Comparison of ENCODE assay signal across 8 cellular contexts in genomic region chr1:160070243-160071163, GRCh38. TPM values are rescaled to one million over a fixed set of nuclear protein-coding genes. Genes with fewer than 3 reads are reported as not detected.
DNase-seq lines count a peak whose midpoint lies in the region; ATAC-seq and TF ChIP-seq lines count a peak whose summit lies in the region.

No MANE protein-coding gene starts in this region.

- peaks cover 26 to 51% of the 10 kb centered on the region in 2 donors for H3K27me3 Mint-ChIP-seq in CD4-positive, alpha-beta memory T cell
- peaks cover 59% of the 10 kb centered on the region for H3K27me3 Mint-ChIP-seq in HFFc6 (ENCODE audit: insufficient read depth)
- H3K27me3 Mint-ChIP-seq in neural crest cell (ENCODE audit: low read depth), result peaks cover 75% of the 10 kb centered on the region
- peaks cover 57% of the 10 kb centered on the region for H3K27me3 Mint-ChIP-seq in stimulated activated naive CD8-positive, alpha-beta T cell treated with anti-CD3 and anti-CD28 coated beads, Interleukin-15, amount 100 ng/mL, for 72 hours

- 1 to 2% methylated on average over 17 to 23 of the region's 46 CpGs for WGBS in gastroesophageal sphincter (ENCODE audit: low coverage in 1 of 2), 2 donors

- no peaks in the 10 kb centered on the region for H3K36me3 ChIP-seq in CD4-positive, alpha-beta memory T cell (ENCODE audit: insufficient read depth, low read length)
- H3K36me3 ChIP-seq in gastroesophageal sphincter, result no peaks in the 10 kb centered on the region

- H3K4me3 ChIP-seq in CD4-positive, alpha-beta memory T cell (ENCODE audit: low read length in 2 of 2), result peak overlapping the region in 1 of 2 donors; percentile 60
- H3K4me3 ChIP-seq in gastroesophageal sphincter, result peak overlapping the region; percentile 24 to 58

- POLR2A ChIA-PET in CD4-positive, alpha-beta memory T cell (lab: Charles Lee; ENCODE audit: partially characterized antibody), result no interaction called here

- H3K36me3 Mint-ChIP-seq in CD4-positive, alpha-beta memory T cell, result peaks cover 0 to 6% of the 10 kb centered on the region in 2 donors
- H3K36me3 Mint-ChIP-seq in HFFc6 (ENCODE audit: low read depth) (no peaks in the 10 kb centered on the region), neural crest cell (ENCODE audit: low read depth) (no peaks in the 10 kb centered on the region)

- H3K27ac Mint-ChIP-seq in CD4-positive, alpha-beta memory T cell, result peak overlapping the region in 5 of 7 donors; percentile 53 to 86 (median 60)
- H3K27ac Mint-ChIP-seq in HFFc6 (no peak overlapping the region), neural crest cell (ENCODE audit: unreplicated experiment) (no peak overlapping the region)
- no peak overlapping the region for H3K27ac Mint-ChIP-seq in stimulated activated naive CD8-positive, alpha-beta T cell treated with anti-CD3 and anti-CD28 coated beads, Interleukin-15, amount 100 ng/mL, for 72 hours

- H3K9me3 Mint-ChIP-seq in CD4-positive, alpha-beta memory T cell, result peaks cover 0 to 2% (median 0%) of the 10 kb centered on the region in 8 donors
- no peaks in the 10 kb centered on the region for H3K9me3 Mint-ChIP-seq in HFFc6
- no peaks in the 10 kb centered on the region for H3K9me3 Mint-ChIP-seq in neural crest cell
- H3K9me3 Mint-ChIP-seq in stimulated activated naive CD8-positive, alpha-beta T cell treated with anti-CD3 and anti-CD28 coated beads, Interleukin-15, amount 100 ng/mL, for 72 hours, result no peaks in the 10 kb centered on the region

- H3K4me3 Mint-ChIP-seq in CD4-positive, alpha-beta memory T cell, result peak overlapping the region; percentile 85 to 97 (median 92)
- peak overlapping the region; percentile 84 for H3K4me3 Mint-ChIP-seq in HFFc6
- peak overlapping the region; percentile 87 for H3K4me3 Mint-ChIP-seq in neural crest cell
- peak overlapping the region; percentile 84 to 93 for H3K4me3 Mint-ChIP-seq in stimulated activated naive CD8-positive, alpha-beta T cell treated with anti-CD3 and anti-CD28 coated beads, Interleukin-15, amount 100 ng/mL, for 72 hours

- no peak for TF ChIP-seq EP300 in gastroesophageal sphincter (IDR thresholded peaks at IDR 0.05)

- peaks cover 15% of the 10 kb centered on the region for H3K4me1 ChIP-seq in CD4-positive, alpha-beta memory T cell (ENCODE audit: insufficient read depth, low read length)
- peaks cover 0 to 16% (median 0%) of the 10 kb centered on the region in 3 donors for H3K4me1 ChIP-seq in gastroesophageal sphincter

- peaks cover 20% of the 10 kb centered on the region for H3K27me3 ChIP-seq in CD4-positive, alpha-beta memory T cell (ENCODE audit: insufficient read depth, low read length)
- H3K27me3 ChIP-seq in gastroesophageal sphincter, result peaks cover 33% of the 10 kb centered on the region

- TF ChIP-seq CTCF in HFFc6 (IDR thresholded peaks at IDR 0.05) (no peak), gastroesophageal sphincter (IDR thresholded peaks at IDR 0.05) (no peak), neural crest cell (conservative IDR thresholded peaks at IDR 0.05) (no peak)

- no peak for TF ChIP-seq POLR2A in gastroesophageal sphincter (IDR thresholded peaks at IDR 0.05)

- peak; percentile 47 to 68 (median 51) for DNase-seq in CD4-positive, alpha-beta memory T cell
- DNase-seq in HFFc6 (peak; percentile 19), RPMI7951 (ENCODE audit: low read depth) (peak; percentile 62), neural crest cell (ENCODE audit: low read depth, low spot score) (peak; percentile 74)
- peak; percentile 64 for DNase-seq in activated gamma-delta T cell treated with anti-CD3 and anti-CD28 coated beads, Interleukin-2, amount 50 U/mL, for 16 hours (ENCODE audit: low read depth)
- DNase-seq in stimulated activated naive CD8-positive, alpha-beta T cell treated with anti-CD3 and anti-CD28 coated beads, Interleukin-15, amount 100 ng/mL, for 72 hours, result peak; percentile 51 to 62

- intact Hi-C loops in CD4-positive, alpha-beta memory T cell (cut with micrococcal nuclease), result no loop called here

- no peaks in the 10 kb centered on the region for H3K9me3 ChIP-seq in CD4-positive, alpha-beta memory T cell (ENCODE audit: control insufficient read depth in 1 of 2, low read length in 2 of 2)
- no peaks in the 10 kb centered on the region for H3K9me3 ChIP-seq in gastroesophageal sphincter

- CTCF ChIA-PET in CD4-positive, alpha-beta memory T cell (lab: Charles Lee; ENCODE audit: partially characterized antibody), result interaction anchor here (0.9 to 4.1 kb wide), 5 partner anchors 8 to 25 kb away, joined by 3 to 18 read pairs (median 8); partner anchors contain the start of gene KCNJ9

- ATAC-seq in gastroesophageal sphincter (peak; percentile 96), GM21786 (IDR thresholded peaks at IDR 0.05; ENCODE audit: unreplicated experiment) (no peak)
- peak; percentile 84 for ATAC-seq in stimulated activated naive CD8-positive, alpha-beta T cell treated with anti-CD3 and anti-CD28 coated beads, Interleukin-15, amount 100 ng/mL, for 72 hours

- H3K4me1 Mint-ChIP-seq in CD4-positive, alpha-beta memory T cell, result peaks cover 6 to 12% (median 9%) of the 10 kb centered on the region in 4 donors
- H3K4me1 Mint-ChIP-seq in HFFc6 (ENCODE audit: low read depth), result peaks cover 6% of the 10 kb centered on the region; the same call in 1 of the 2 replicates
- H3K4me1 Mint-ChIP-seq in neural crest cell, result peaks cover 28% of the 10 kb centered on the region
- H3K4me1 Mint-ChIP-seq in stimulated activated naive CD8-positive, alpha-beta T cell treated with anti-CD3 and anti-CD28 coated beads, Interleukin-15, amount 100 ng/mL, for 72 hours, result peaks cover 15% of the 10 kb centered on the region

- H3K27ac ChIP-seq in CD4-positive, alpha-beta memory T cell (ENCODE audit: low read depth, low read length), result no peak overlapping the region
- H3K27ac ChIP-seq in gastroesophageal sphincter, result peak overlapping the region in 1 of 4 donors; percentile 30

RNA-seq across cellular contexts. Expression of gene KCNJ10, which starts 0.5 kb away (rescaled TPM):
- not detected for total RNA-seq in CD4-positive, alpha-beta memory T cell
- under 1 TPM in 1 of 2 donors, not detected in 1; 0.08 TPM for polyA plus RNA-seq in CD4-positive, alpha-beta memory T cell
- not detected for total RNA-seq in HFFc6 (2021; fragmentation: NEBNext Ultra II Directional; extraction: Animal tissue kit (Norgen Biotek cat#: 25700))
- total RNA-seq in RPMI7951 (2014; rRNA removed; shearing (Covaris generic)), result 0.10 and 0.12 TPM in 2 replicates
- not detected for total RNA-seq in gastroesophageal sphincter
- total RNA-seq in neural crest cell, result 0.47 and 0.73 TPM in 2 replicates

RNA-seq across cellular contexts. Expression of gene KCNJ9, which starts 10.8 kb away (rescaled TPM):
- total RNA-seq in CD4-positive, alpha-beta memory T cell, result not detected
- polyA plus RNA-seq in CD4-positive, alpha-beta memory T cell, result not detected
- total RNA-seq in HFFc6 (2021; fragmentation: NEBNext Ultra II Directional; extraction: Animal tissue kit (Norgen Biotek cat#: 25700)), result not detected
- total RNA-seq in RPMI7951 (2014; rRNA removed; shearing (Covaris generic)), result not detected in 2 replicates
- not detected for total RNA-seq in gastroesophageal sphincter
- 0.11 and 0.19 TPM in 2 replicates for total RNA-seq in neural crest cell

RNA-seq across cellular contexts. Expression of gene IGSF8, which starts 27.9 kb away (rescaled TPM):
- 10 to 100 TPM; 48.8 to 51.2 TPM for total RNA-seq in CD4-positive, alpha-beta memory T cell
- polyA plus RNA-seq in CD4-positive, alpha-beta memory T cell, result 10 to 100 TPM; 36.8 to 46.9 TPM
- 10 to 100 TPM in 5 of 6 experiments, 1 to 10 TPM in 1; 9.6 to 12.9 (median 11.2) TPM for total RNA-seq in HFFc6 (2021; fragmentation: NEBNext Ultra II Directional; extraction: Animal tissue kit (Norgen Biotek cat#: 25700))
- total RNA-seq in RPMI7951 (2014; rRNA removed; shearing (Covaris generic)), result 7.9 and 10.7 TPM in 2 replicates
- total RNA-seq in gastroesophageal sphincter (10 to 100 TPM; 17.1 to 23.0 (median 19.4) TPM), neural crest cell (27.5 and 28.4 TPM in 2 replicates)

RNA-seq across cellular contexts. Expression of gene PIGM, which starts 38.7 kb away (rescaled TPM):
- 10 to 100 TPM; 11.7 to 12.3 TPM for total RNA-seq in CD4-positive, alpha-beta memory T cell
- 1 to 10 TPM; 2.9 to 3.5 TPM for polyA plus RNA-seq in CD4-positive, alpha-beta memory T cell
- 1 to 10 TPM; 6.7 to 8.4 (median 7.7) TPM for total RNA-seq in HFFc6 (2021; fragmentation: NEBNext Ultra II Directional; extraction: Animal tissue kit (Norgen Biotek cat#: 25700))
- 4.7 and 4.9 TPM in 2 replicates for total RNA-seq in RPMI7951 (2014; rRNA removed; shearing (Covaris generic))
- 1 to 10 TPM; 3.7 to 5.4 (median 4.4) TPM for total RNA-seq in gastroesophageal sphincter
- total RNA-seq in neural crest cell, result 9.7 and 9.9 TPM in 2 replicates

RNA-seq across cellular contexts. Expression of gene ATP1A2, which starts 45.1 kb away (rescaled TPM):
- total RNA-seq in CD4-positive, alpha-beta memory T cell, result not detected
- polyA plus RNA-seq in CD4-positive, alpha-beta memory T cell, result not detected
- total RNA-seq in HFFc6 (2021; fragmentation: NEBNext Ultra II Directional; extraction: Animal tissue kit (Norgen Biotek cat#: 25700)), result under 1 TPM in 5 of 6 experiments, not detected in 1; 0.09 to 0.17 (median 0.14) TPM
- total RNA-seq in RPMI7951 (2014; rRNA removed; shearing (Covaris generic)), result not detected in 2 replicates
- total RNA-seq in gastroesophageal sphincter (100 to 1,000 TPM; 100 to 348 (median 142) TPM), neural crest cell (93.6 and 101 TPM in 2 replicates)

Comparison
In these comparisons a context has a peak if more than half of its experiments do, and no peak if none do; other contexts are left out.
1. DNase-seq: peak in every context shown above with its lines; median percentile 74 in neural crest cell; 64 in activated gamma-delta T cell treated with anti-CD3 and anti-CD28 coated beads, Interleukin-2, amount 50 U/mL, for 16 hours; 62 in RPMI7951; 56 in stimulated activated naive CD8-positive, alpha-beta T cell treated with anti-CD3 and anti-CD28 coated beads, Interleukin-15, amount 100 ng/mL, for 72 hours; 51 in CD4-positive, alpha-beta memory T cell; 19 in HFFc6.
2. H3K27ac Mint-ChIP-seq: peak in CD4-positive, alpha-beta memory T cell (5 of 7); none in HFFc6 (single experiment), neural crest cell (single experiment) and stimulated activated naive CD8-positive, alpha-beta T cell treated with anti-CD3 and anti-CD28 coated beads, Interleukin-15, amount 100 ng/mL, for 72 hours (0 of 2).
3. Peak in every context shown above with its lines, with median percentiles within 50 percentile points of each other: H3K4me3 Mint-ChIP-seq.